39 cellular contexts compared by ENCODE assay signal in the genomic region with DNA sequence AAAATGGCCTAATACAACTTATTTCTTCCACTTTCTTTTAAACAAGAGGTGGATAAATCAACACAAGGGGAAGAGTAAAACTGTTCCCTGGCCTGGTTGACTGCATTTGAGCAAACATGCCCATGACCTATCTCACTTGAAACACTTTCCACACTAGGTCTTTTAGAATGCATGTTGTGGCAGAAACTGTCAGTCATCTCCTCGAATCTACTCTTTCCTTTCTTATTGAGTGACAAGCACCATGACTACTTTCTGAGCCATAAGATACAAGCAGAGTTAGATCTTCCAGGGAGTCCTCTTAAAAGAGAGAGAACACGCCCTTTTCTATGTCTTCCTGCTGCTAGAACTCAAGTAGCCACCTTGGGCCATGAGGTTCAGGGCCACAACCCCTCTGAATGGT.
"Had no signal": no experiment of that assay in that cellular context is flagged by ENCODE, and none has a peak within 500 bp of the region (broad histone marks: within the 10 kb centered on the region; RNA-seq: fewer than 3 reads in every experiment).

No MANE protein-coding gene starts in this region.

- H3K9me3 ChIP-seq: adrenal gland, ascending aorta, body of pancreas, breast epithelium had no signal

- ATAC-seq: activated naive CD4-positive, alpha-beta T cell treated with anti-CD3 and anti-CD28 coated beads, Interleukin-2, amount 50 U/mL, for 72 hours; activated naive CD8-positive, alpha-beta T cell treated with anti-CD3 and anti-CD28 coated beads, Interleukin-2, amount 50 U/mL, for 24 hours; activated T-cell treated with anti-CD3 and anti-CD28 coated beads, Interleukin-2, amount 50 U/mL, for 4 hours; activated T-cell treated with anti-CD3 and anti-CD28 coated beads, Interleukin-2, amount 50 U/mL, for 72 hours; activated T-helper 17 cell treated with anti-CD3 and anti-CD28 coated beads, Interleukin-2, amount 50 U/mL, for 72 hours; body of pancreas had no signal

- H3K36me3 Mint-ChIP-seq: activated naive CD4-positive, alpha-beta T cell treated with anti-CD3 and anti-CD28 coated beads, Interleukin-2, amount 10 ng/mL, durations not matched to agents 7 days and 5 days; activated naive CD4-positive, alpha-beta T cell treated with anti-CD3 and anti-CD28 coated beads, Interleukin-2, amount 50 U/mL, for 24 hours; activated naive CD4-positive, alpha-beta T cell treated with anti-CD3 and anti-CD28 coated beads, Interleukin-2, amount 50 U/mL, for 72 hours; activated naive CD8-positive, alpha-beta T cell; activated naive CD8-positive, alpha-beta T cell treated with anti-CD3 and anti-CD28 coated beads for 36 hours; activated naive CD8-positive, alpha-beta T cell treated with anti-CD3 and anti-CD28 coated beads, Interleukin-2, amount 10 ng/mL, durations not matched to agents 7 days and 5 days; brain had no signal

- H3K36me3 ChIP-seq: adrenal gland, ascending aorta, brain microvascular endothelial cell, breast epithelium, cardiac muscle cell had no signal

- H3K9me3 Mint-ChIP-seq: activated naive CD4-positive, alpha-beta T cell treated with anti-CD3 and anti-CD28 coated beads for 36 hours; activated naive CD4-positive, alpha-beta T cell treated with anti-CD3 and anti-CD28 coated beads, Interleukin-2, amount 50 U/mL, for 24 hours; activated naive CD4-positive, alpha-beta T cell treated with anti-CD3 and anti-CD28 coated beads, Interleukin-2, amount 50 U/mL, for 72 hours; activated naive CD8-positive, alpha-beta T cell treated with anti-CD3 and anti-CD28 coated beads for 36 hours; activated naive CD8-positive, alpha-beta T cell treated with anti-CD3 and anti-CD28 coated beads, Interleukin-2, amount 10 ng/mL, durations not matched to agents 7 days and 5 days; activated naive CD8-positive, alpha-beta T cell treated with anti-CD3 and anti-CD28 coated beads, Interleukin-2, amount 50 U/mL, for 24 hours; activated T-cell treated with anti-CD3 and anti-CD28 coated beads, Interleukin-2, amount 50 U/mL, for 24 hours; activated T-cell treated with anti-CD3 and anti-CD28 coated beads, Interleukin-2, amount 50 U/mL, for 4 hours; activated T-cell treated with anti-CD3 and anti-CD28 coated beads, Interleukin-2, amount 50 U/mL, for 72 hours; activated T-helper 1 cell treated with anti-CD3 and anti-CD28 coated beads, Interleukin-12 subunit alpha, Interleukin-12 subunit beta, Interleukin-2, Interleukin-4 antibody, amounts not matched to agents 30 ng/mL and 10 ng/mL and 1 ng/mL, durations not matched to agents 14 hours and 24 hours and 36 hours; activated T-helper 17 cell treated with anti-CD3 and anti-CD28 coated beads, Interleukin-2, amount 50 U/mL, for 72 hours; activated T-helper 2 cell treated with anti-CD3 and anti-CD28 coated beads, Interferon-gamma antibody, Interleukin-2, Interleukin-4, amounts not matched to agents 10 μg/mL and 5 μg/mL and 100 μg/mL, durations not matched to agents 14 hours and 24 hours and 36 hours; central memory CD8-positive, alpha-beta T cell had no signal

- H3K4me3 Mint-ChIP-seq: activated naive CD4-positive, alpha-beta T cell treated with anti-CD3 and anti-CD28 coated beads for 36 hours; activated naive CD4-positive, alpha-beta T cell treated with anti-CD3 and anti-CD28 coated beads, Interleukin-2, amount 10 ng/mL, durations not matched to agents 7 days and 5 days; activated naive CD4-positive, alpha-beta T cell treated with anti-CD3 and anti-CD28 coated beads, Interleukin-2, amount 50 U/mL, for 24 hours; activated naive CD8-positive, alpha-beta T cell; activated naive CD8-positive, alpha-beta T cell treated with anti-CD3 and anti-CD28 coated beads for 36 hours; activated naive CD8-positive, alpha-beta T cell treated with anti-CD3 and anti-CD28 coated beads, Interleukin-2, amount 10 ng/mL, durations not matched to agents 7 days and 5 days; activated naive CD8-positive, alpha-beta T cell treated with anti-CD3 and anti-CD28 coated beads, Interleukin-2, amount 50 U/mL, for 24 hours; activated T-cell treated with anti-CD3 and anti-CD28 coated beads, Interleukin-2, amount 50 U/mL, for 24 hours; activated T-cell treated with anti-CD3 and anti-CD28 coated beads, Interleukin-2, amount 50 U/mL, for 4 hours; activated T-cell treated with anti-CD3 and anti-CD28 coated beads, Interleukin-2, amount 50 U/mL, for 72 hours; activated T-helper 1 cell treated with anti-CD3 and anti-CD28 coated beads, Interleukin-12 subunit alpha, Interleukin-12 subunit beta, Interleukin-2, Interleukin-4 antibody, amounts not matched to agents 30 ng/mL and 10 ng/mL and 1 ng/mL, durations not matched to agents 14 hours and 24 hours and 36 hours; activated T-helper 17 cell treated with anti-CD3 and anti-CD28 coated beads, Interleukin-2, amount 50 U/mL, for 72 hours; brain; central memory CD8-positive, alpha-beta T cell had no signal

- H3K27me3 ChIP-seq: adrenal gland, ascending aorta, body of pancreas, brain microvascular endothelial cell, breast epithelium, cardiac muscle cell had no signal

- H3K27me3 Mint-ChIP-seq: activated naive CD4-positive, alpha-beta T cell treated with anti-CD3 and anti-CD28 coated beads, Interleukin-2, amount 10 ng/mL, durations not matched to agents 7 days and 5 days; activated naive CD8-positive, alpha-beta T cell treated with anti-CD3 and anti-CD28 coated beads, Interleukin-2, amount 10 ng/mL, durations not matched to agents 7 days and 5 days; activated T-cell treated with anti-CD3 and anti-CD28 coated beads, Interleukin-2, amount 50 U/mL, for 24 hours; brain had no signal

- FAIRE-seq: astrocyte, bronchial epithelial cell had no signal

- DNase-seq: activated effector memory CD4-positive, alpha-beta T cell treated with anti-CD3 and anti-CD28 coated beads, Interleukin-2, amount 50 U/mL, for 16 hours; activated effector memory CD4-positive, alpha-beta T cell treated with Interleukin-2 at 50 U/mL for 16 hours; activated gamma-delta T cell; activated gamma-delta T cell treated with Interleukin-2 at 50 U/mL for 16 hours; activated naive CD4-positive, alpha-beta T cell; activated naive CD4-positive, alpha-beta T cell treated with anti-CD3 and anti-CD28 coated beads for 36 hours; activated naive CD4-positive, alpha-beta T cell treated with anti-CD3 and anti-CD28 coated beads, Interleukin-2, amount 10 ng/mL, durations not matched to agents 7 days and 5 days; activated naive CD4-positive, alpha-beta T cell treated with anti-CD3 and anti-CD28 coated beads, Interleukin-2, amount 50 U/mL, for 16 hours; activated naive CD4-positive, alpha-beta T cell treated with Interleukin-2 at 50 U/mL for 16 hours; activated naive CD8-positive, alpha-beta T cell treated with anti-CD3 and anti-CD28 coated beads for 36 hours; activated naive CD8-positive, alpha-beta T cell treated with anti-CD3 and anti-CD28 coated beads, Interleukin-2, amount 10 ng/mL, durations not matched to agents 7 days and 5 days; activated naive CD8-positive, alpha-beta T cell treated with anti-CD3 and anti-CD28 coated beads, Interleukin-2, amount 50 U/mL, for 24 hours; activated T-cell treated with anti-CD3 and anti-CD28 coated beads, Interleukin-2, amount 50 U/mL, for 24 hours; activated T-cell treated with anti-CD3 and anti-CD28 coated beads, Interleukin-2, amount 50 U/mL, for 4 hours; activated T-cell treated with anti-CD3 and anti-CD28 coated beads, Interleukin-2, amount 50 U/mL, for 48 hours; activated T-cell treated with anti-CD3 and anti-CD28 coated beads, Interleukin-2, amount 50 U/mL, for 72 hours; adrenal gland; amniotic stem cell; amygdala; anterior cingulate cortex; aorta; body of pancreas; brain microvascular endothelial cell; caudate nucleus; central memory CD4-positive, alpha-beta T cell; cerebellar nuclear complex had no signal

- H3K4me1 ChIP-seq: adrenal gland, ascending aorta, body of pancreas, breast epithelium had no signal

- H3K27ac ChIP-seq: adrenal gland, ascending aorta, body of pancreas, brain microvascular endothelial cell, cardiac muscle cell had no signal

- H3K4me3 ChIP-seq: adrenal gland, ascending aorta, body of pancreas, breast epithelium, cardiac muscle cell had no signal

- H3K27ac Mint-ChIP-seq: activated naive CD4-positive, alpha-beta T cell treated with anti-CD3 and anti-CD28 coated beads for 36 hours; activated naive CD4-positive, alpha-beta T cell treated with anti-CD3 and anti-CD28 coated beads, Interleukin-2, amount 10 ng/mL, durations not matched to agents 7 days and 5 days; activated naive CD4-positive, alpha-beta T cell treated with anti-CD3 and anti-CD28 coated beads, Interleukin-2, amount 50 U/mL, for 24 hours; activated naive CD4-positive, alpha-beta T cell treated with anti-CD3 and anti-CD28 coated beads, Interleukin-2, amount 50 U/mL, for 72 hours; activated naive CD8-positive, alpha-beta T cell; activated naive CD8-positive, alpha-beta T cell treated with anti-CD3 and anti-CD28 coated beads for 36 hours; activated naive CD8-positive, alpha-beta T cell treated with anti-CD3 and anti-CD28 coated beads, Interleukin-2, amount 10 ng/mL, durations not matched to agents 7 days and 5 days; activated naive CD8-positive, alpha-beta T cell treated with anti-CD3 and anti-CD28 coated beads, Interleukin-2, amount 50 U/mL, for 24 hours; activated T-cell treated with anti-CD3 and anti-CD28 coated beads, Interleukin-2, amount 50 U/mL, for 24 hours; activated T-cell treated with anti-CD3 and anti-CD28 coated beads, Interleukin-2, amount 50 U/mL, for 72 hours; activated T-helper 1 cell treated with anti-CD3 and anti-CD28 coated beads, Interleukin-12 subunit alpha, Interleukin-12 subunit beta, Interleukin-2, Interleukin-4 antibody, amounts not matched to agents 30 ng/mL and 10 ng/mL and 1 ng/mL, durations not matched to agents 14 hours and 24 hours and 36 hours; activated T-helper 17 cell treated with anti-CD3 and anti-CD28 coated beads, Interleukin-2, amount 50 U/mL, for 72 hours; activated T-helper 2 cell treated with anti-CD3 and anti-CD28 coated beads, Interferon-gamma antibody, Interleukin-2, Interleukin-4, amounts not matched to agents 10 μg/mL and 5 μg/mL and 100 μg/mL, durations not matched to agents 14 hours and 24 hours and 36 hours; brain had no signal

- H3K4me1 Mint-ChIP-seq: activated naive CD4-positive, alpha-beta T cell treated with anti-CD3 and anti-CD28 coated beads, Interleukin-2, amount 10 ng/mL, durations not matched to agents 7 days and 5 days; activated naive CD4-positive, alpha-beta T cell treated with anti-CD3 and anti-CD28 coated beads, Interleukin-2, amount 50 U/mL, for 24 hours; activated naive CD8-positive, alpha-beta T cell treated with anti-CD3 and anti-CD28 coated beads for 36 hours; activated naive CD8-positive, alpha-beta T cell treated with anti-CD3 and anti-CD28 coated beads, Interleukin-2, amount 10 ng/mL, durations not matched to agents 7 days and 5 days; activated naive CD8-positive, alpha-beta T cell treated with anti-CD3 and anti-CD28 coated beads, Interleukin-2, amount 50 U/mL, for 24 hours; activated T-helper 17 cell treated with anti-CD3 and anti-CD28 coated beads, Interleukin-2, amount 50 U/mL, for 72 hours; brain; central memory CD8-positive, alpha-beta T cell had no signal
